Comparison of ENCODE assay signal across 1 cellular context in genomic region chr11:30608534-30608933, GRCh38.
TF ChIP-seq lines count a peak whose summit lies in the region.

No MANE protein-coding gene starts in this region.

TF ChIP-seq in GM23338, 12 proteins besides CTCF, POLR2A, EP300 and RAD21:
- no peak for TF ChIP-seq ZNF462 (CRISPR knock-in tag; IDR thresholded peaks at IDR 0.05)
- TF ChIP-seq CREB1 (CRISPR knock-in tag; IDR thresholded peaks at IDR 0.05; ENCODE audit: low read depth) = no peak
- TF ChIP-seq ZNF114 (CRISPR knock-in tag; IDR thresholded peaks at IDR 0.05) = no peak
- no peak for TF ChIP-seq EZH2phosphoT487 (IDR thresholded peaks at IDR 0.05; ENCODE audit: unreplicated experiment)
- no peak for TF ChIP-seq REST (IDR thresholded peaks at IDR 0.05; ENCODE audit: unreplicated experiment)
- no peak for TF ChIP-seq NANOG (IDR thresholded peaks at IDR 0.05; ENCODE audit: borderline replicate concordance)
